23 cellular contexts compared by ENCODE assay signal in genomic region chr12:49968431-49968830, GRCh38. TPM values are rescaled to one million over a fixed set of nuclear protein-coding genes. Genes with fewer than 3 reads are reported as not detected.
"Had no signal": no experiment of that assay in that cellular context is flagged by ENCODE, and none has a peak within 500 bp of the region (broad histone marks: within the 10 kb centered on the region; RNA-seq: fewer than 3 reads in every experiment).

No MANE protein-coding gene starts in this region.

- H3K9me3 ChIP-seq: gastrocnemius medialis, heart right ventricle, pancreas, stomach, thoracic aorta, upper lobe of right lung had no signal

- H3K27ac Mint-ChIP-seq: activated CD8-positive, alpha-beta memory T cell treated with anti-CD3 and anti-CD28 coated beads, Interleukin-2, amount 10 ng/mL, durations not matched to agents 7 days and 5 days; activated naive CD8-positive, alpha-beta T cell treated with anti-CD3 and anti-CD28 coated beads, Interleukin-2, amount 10 ng/mL, durations not matched to agents 7 days and 5 days; memory B cell; stimulated activated effector memory CD8-positive, alpha-beta T cell treated with anti-CD3 and anti-CD28 coated beads, Interleukin-12 subunit alpha, Interleukin-12 subunit beta, amount 100 ng/mL, for 72 hours had no signal

- DNase-seq: activated CD4-positive, alpha-beta T cell treated with anti-CD3 and anti-CD28 coated beads for 1 hour; activated CD4-positive, alpha-beta T cell treated with anti-CD3 and anti-CD28 coated beads, Interleukin-2, amount 50 U/mL, for 48 hours; activated CD8-positive, alpha-beta memory T cell treated with anti-CD3 and anti-CD28 coated beads, Interleukin-2, amount 10 ng/mL, durations not matched to agents 7 days and 5 days; activated naive CD8-positive, alpha-beta T cell treated with anti-CD3 and anti-CD28 coated beads, Interleukin-2, amount 10 ng/mL, durations not matched to agents 7 days and 5 days; effector CD8-positive, alpha-beta T cell; gastrocnemius medialis; heart right ventricle; left ventricle myocardium superior; stimulated activated CD4-positive, alpha-beta T cell treated with anti-CD3 and anti-CD28 coated beads, Interleukin-4, amount 100 ng/mL, for 24 hours; stomach; T-helper 1 cell had no signal

- H3K36me3 ChIP-seq: gastrocnemius medialis, heart right ventricle, pancreas, stomach, thoracic aorta, upper lobe of right lung had no signal

- H3K9me3 Mint-ChIP-seq: activated naive CD8-positive, alpha-beta T cell treated with anti-CD3 and anti-CD28 coated beads, Interleukin-2, amount 10 ng/mL, durations not matched to agents 7 days and 5 days; central memory CD8-positive, alpha-beta T cell; memory B cell; stimulated activated effector memory CD8-positive, alpha-beta T cell treated with anti-CD3 and anti-CD28 coated beads, Interleukin-12 subunit alpha, Interleukin-12 subunit beta, amount 100 ng/mL, for 72 hours had no signal

- H3K27ac ChIP-seq: gastrocnemius medialis, heart right ventricle, pancreas, thoracic aorta, upper lobe of right lung had no signal

- H3K4me3 ChIP-seq: upper lobe of right lung had no signal

- ATAC-seq: esophagus mucosa; gastrocnemius medialis; stimulated activated effector memory CD8-positive, alpha-beta T cell treated with anti-CD3 and anti-CD28 coated beads, Interleukin-12 subunit alpha, Interleukin-12 subunit beta, amount 100 ng/mL, for 72 hours; upper lobe of right lung had no signal

- H3K4me3 Mint-ChIP-seq: central memory CD8-positive, alpha-beta T cell had no signal

- H3K27me3 ChIP-seq: pancreas, upper lobe of right lung had no signal

- H3K36me3 Mint-ChIP-seq: activated CD8-positive, alpha-beta memory T cell treated with anti-CD3 and anti-CD28 coated beads, Interleukin-2, amount 10 ng/mL, durations not matched to agents 7 days and 5 days; activated naive CD8-positive, alpha-beta T cell treated with anti-CD3 and anti-CD28 coated beads, Interleukin-2, amount 10 ng/mL, durations not matched to agents 7 days and 5 days; brain; memory B cell; stimulated activated effector memory CD8-positive, alpha-beta T cell treated with anti-CD3 and anti-CD28 coated beads, Interleukin-12 subunit alpha, Interleukin-12 subunit beta, amount 100 ng/mL, for 72 hours had no signal

RNA-seq across cellular contexts. Expression of gene AQP6, which starts 4.3 kb away (rescaled TPM):
- total RNA-seq: activated CD8-positive, alpha-beta memory T cell treated with anti-CD3 and anti-CD28 coated beads, Interleukin-2, amount 10 ng/mL, durations not matched to agents 7 days and 5 days; activated naive CD8-positive, alpha-beta T cell treated with anti-CD3 and anti-CD28 coated beads, Interleukin-2, amount 10 ng/mL, durations not matched to agents 7 days and 5 days; esophagus mucosa; gastrocnemius medialis; heart right ventricle; kidney epithelial cell; left ventricle myocardium superior; mononuclear cell; pulmonary artery endothelial cell; thoracic aorta had no signal

RNA-seq across cellular contexts. Expression of gene AQP5, which starts 6.8 kb away (rescaled TPM):
- total RNA-seq: activated CD8-positive, alpha-beta memory T cell treated with anti-CD3 and anti-CD28 coated beads, Interleukin-2, amount 10 ng/mL, durations not matched to agents 7 days and 5 days; activated naive CD8-positive, alpha-beta T cell treated with anti-CD3 and anti-CD28 coated beads, Interleukin-2, amount 10 ng/mL, durations not matched to agents 7 days and 5 days; gastrocnemius medialis; kidney epithelial cell; mononuclear cell had no signal

RNA-seq across cellular contexts. Expression of gene AQP2, which starts 17.9 kb away (rescaled TPM):
- total RNA-seq: activated CD8-positive, alpha-beta memory T cell treated with anti-CD3 and anti-CD28 coated beads, Interleukin-2, amount 10 ng/mL, durations not matched to agents 7 days and 5 days; activated naive CD8-positive, alpha-beta T cell treated with anti-CD3 and anti-CD28 coated beads, Interleukin-2, amount 10 ng/mL, durations not matched to agents 7 days and 5 days; esophagus mucosa; gastrocnemius medialis; heart right ventricle; kidney epithelial cell; left ventricle myocardium superior; mononuclear cell; pulmonary artery endothelial cell; sciatic nerve; upper lobe of right lung had no signal
- polyA plus RNA-seq: stomach had no signal
